ENCODE assay signal across 8 cellular contexts in genomic region chr2:10043906-10044601, GRCh38. TPM values are rescaled to one million over a fixed set of nuclear protein-coding genes. Genes with fewer than 3 reads are reported as not detected.
A peak's percentile ranks its signal among the peaks of the same experiment; 100 is the strongest.
DNase-seq lines count a peak whose midpoint lies in the region; ATAC-seq lines count a peak whose summit lies in the region.

No MANE protein-coding gene starts in this region.

- H3K4me1 ChIP-seq in ACC112 (ENCODE audit: control insufficient read depth, insufficient read depth, low read length, unreplicated experiment) (no peaks in the 10 kb centered on the region), ectodermal cell (ENCODE audit: control insufficient read depth, insufficient read depth, low read length) (peaks cover 8% of the 10 kb centered on the region)

- ATAC-seq in GM18909 (IDR thresholded peaks at IDR 0.05; ENCODE audit: poor library complexity, unreplicated experiment) (peak; percentile 58), HG03280 (IDR thresholded peaks at IDR 0.05; ENCODE audit: unreplicated experiment) (peak; percentile 68)

- WGBS in ectodermal cell, 2 experiments = 21 to 22% methylated on average over 90 of the region's 90 CpGs

- DNase-seq in NCI-H69 (lab: John Stamatoyannopoulos, UW) = peak; percentile 92
- peak; percentile 79 to 95 for DNase-seq in activated CD8-positive, alpha-beta memory T cell treated with anti-CD3 and anti-CD28 coated beads for 4 hours (ENCODE audit: low read depth in 2 of 2)
- DNase-seq in lung microvascular endothelial cell (ENCODE audit: low read depth in 2 of 2) = peak; percentile 95 to 99
- peak; percentile 84 to 97 for DNase-seq in stimulated activated CD4-positive, alpha-beta T cell treated with anti-CD3 and anti-CD28 coated beads, Interleukin-4, amount 100 ng/mL, for 48 hours (ENCODE audit: low read depth in 2 of 2)

- H3K36me3 ChIP-seq in ACC112 (ENCODE audit: insufficient read depth, low read length) (peaks cover 4% of the 10 kb centered on the region; the same call in 1 of the 2 replicates), ectodermal cell (ENCODE audit: control insufficient read depth, insufficient read depth, low read length) (no peaks in the 10 kb centered on the region)

- H3K79me2 ChIP-seq in ACC112 (ENCODE audit: control insufficient read depth, insufficient read depth, low read length, unreplicated experiment) = peaks cover 16% of the 10 kb centered on the region

- H3K27ac ChIP-seq in ACC112 (ENCODE audit: low read depth, low read length) (peak overlapping the region; percentile 90; the same call in 1 of the 2 replicates), ectodermal cell (ENCODE audit: insufficient read depth, low read depth, low read length, poor library complexity, severe bottlenecking) (no peak overlapping the region)

- H3K4me3 ChIP-seq in ACC112 (ENCODE audit: low read depth, low read length) (peak overlapping the region; percentile 91), ectodermal cell (ENCODE audit: insufficient read depth, low read depth, low read length) (peak overlapping the region; percentile 49)

- no peak overlapping the region for H2AFZ ChIP-seq in ACC112 (ENCODE audit: low read length, unreplicated experiment)

- H3K27me3 ChIP-seq in ACC112 (ENCODE audit: insufficient read depth, low read length) (no peaks in the 10 kb centered on the region), ectodermal cell (ENCODE audit: control insufficient read depth, insufficient read depth, low read length, poor library complexity, severe bottlenecking) (peaks cover 5% of the 10 kb centered on the region)

- no peaks in the 10 kb centered on the region for H3K9me3 ChIP-seq in ectodermal cell (ENCODE audit: control insufficient read depth, low read length)

RNA-seq across cellular contexts. Expression of gene KLF11, which starts 0.7 kb away (rescaled TPM):
- polyA plus RNA-seq in ectodermal cell (2013, experiment 1 of 4) = 31.9 TPM
- 33.3 TPM for polyA plus RNA-seq in ectodermal cell (2013, experiment 2 of 4)
- polyA plus RNA-seq in ectodermal cell (2013, experiment 3 of 4) = 27.1 TPM
- polyA plus RNA-seq in ectodermal cell (2013, experiment 4 of 4) = 29.8 TPM
- total RNA-seq in lung microvascular endothelial cell = 3.9 and 7.3 TPM in 2 replicates

RNA-seq across cellular contexts. Expression of gene CYS1, which starts 36.2 kb away (rescaled TPM):
- polyA plus RNA-seq in ectodermal cell (2013, experiment 1 of 4) = 1.0 TPM
- 0.28 TPM for polyA plus RNA-seq in ectodermal cell (2013, experiment 2 of 4)
- polyA plus RNA-seq in ectodermal cell (2013, experiment 3 of 4) = 0.43 TPM
- polyA plus RNA-seq in ectodermal cell (2013, experiment 4 of 4) = 0.16 TPM
- under 0.01 TPM in 1 of 2 replicates, not detected in the other for total RNA-seq in lung microvascular endothelial cell
